Comparison of ENCODE assay signal across 21 cellular contexts in the genomic region with DNA sequence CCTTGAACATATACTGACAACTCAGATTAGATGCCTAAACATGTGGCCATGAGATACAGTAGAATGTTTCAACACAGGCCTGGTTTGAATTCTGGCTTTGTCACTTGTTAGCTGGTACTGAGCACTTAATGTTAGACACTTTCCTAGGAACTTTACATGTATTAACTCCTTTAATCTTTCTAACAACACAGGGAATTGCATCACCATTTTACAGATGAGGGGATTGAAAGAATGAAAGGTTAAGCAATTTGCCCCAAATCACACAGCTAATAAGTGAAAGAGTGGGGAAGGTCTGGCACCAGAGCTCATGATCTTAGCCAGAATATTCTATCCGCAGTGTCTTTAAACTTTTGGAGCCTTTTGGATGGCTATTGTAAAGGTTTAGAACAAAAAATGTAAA.
"Had no signal": no experiment of that assay in that cellular context is flagged by ENCODE, and none has a peak within 500 bp of the region (broad histone marks: within the 10 kb centered on the region; RNA-seq: fewer than 3 reads in every experiment).

No MANE protein-coding gene starts in this region.

- H3K4me3 Mint-ChIP-seq: IgD-negative memory B cell had no signal

- H3K27me3 Mint-ChIP-seq: IgD-negative memory B cell had no signal

- FAIRE-seq: RCC 7860 had no signal

- H3K27ac ChIP-seq: SJSA1, SK-N-MC had no signal

- H3K27me3 ChIP-seq: SJSA1 had no signal

- DNase-seq: KBM-7, MV-4-11, NCI-H1048, NCI-H1105, NCI-H1417, NCI-H146, NCI-H1694 treated with DMSO at 0.1 percent for 48 hours, NCI-H1930, NCI-H2081, NCI-H2107, NCI-H2227 treated with DMSO at 0.1 percent for 48 hours, NCI-H524, NCI-H69, NCI-H774, Right ventricle myocardium superior, RPMI8226, SIG-M5 had no signal

- H3K27ac Mint-ChIP-seq: IgD-negative memory B cell had no signal

- H3K4me1 Mint-ChIP-seq: IgD-negative memory B cell had no signal

- H3K4me3 ChIP-seq: SJSA1, SK-N-MC had no signal

- H3K9me3 Mint-ChIP-seq: IgD-negative memory B cell had no signal

- H3K36me3 ChIP-seq: SJSA1 had no signal

- H3K9me3 ChIP-seq: SJSA1 had no signal
